ENCODE assay signal across 8 cellular contexts in genomic region chr10:105725007-105725406, GRCh38.
"Had no signal": no experiment of that assay in that cellular context is flagged by ENCODE, and none has a peak within 500 bp of the region (broad histone marks: within the 10 kb centered on the region; RNA-seq: fewer than 3 reads in every experiment).

No MANE protein-coding gene starts in this region.

- H3K4me3 ChIP-seq: K562 had no signal

- H3K27me3 Mint-ChIP-seq: IgD-negative memory B cell had no signal

- ATAC-seq: HepG2, K562 had no signal

- H3K36me3 Mint-ChIP-seq: IgD-negative memory B cell had no signal

- FAIRE-seq: HepG2, HTR-8/SVneo, K562 had no signal

- H3K4me1 Mint-ChIP-seq: IgD-negative memory B cell had no signal

- H3K27ac ChIP-seq: HL-60 had no signal

- H3K4me3 Mint-ChIP-seq: IgD-negative memory B cell had no signal

- DNase-seq: IMR-90, KBM-7, KG1 had no signal
